In genomic region chr12:92649511-92650227, GRCh38 we compare ENCODE assay signal across 8 cellular contexts. TPM values are rescaled to one million over a fixed set of nuclear protein-coding genes. Genes with fewer than 3 reads are reported as not detected.
DNase-seq lines count a peak whose midpoint lies in the region; ATAC-seq and TF ChIP-seq lines count a peak whose summit lies in the region.

No MANE protein-coding gene starts in this region.

- CTCF ChIA-PET in Panc1 (lab: Charles Lee), result interaction anchor here (0.8 kb wide), 1 partner anchor 1267 kb away, joined by 4 read pairs; no protein-coding TSS in a partner anchor

- H3K27ac ChIP-seq in Panc1 (ENCODE audit: low read length), result no peak overlapping the region
- no peak overlapping the region for H3K27ac ChIP-seq in tibial artery

- no peaks in the 10 kb centered on the region for H3K36me3 Mint-ChIP-seq in activated T-cell treated with anti-CD3 and anti-CD28 coated beads, Interleukin-2, amount 50 U/mL, for 72 hours (ENCODE audit: insufficient read depth in 2 of 2)

- TF ChIP-seq CTCF in Panc1 (IDR thresholded peaks at IDR 0.05) (peak; percentile 80), fibroblast of the aortic adventitia (IDR thresholded peaks at IDR 0.05; ENCODE audit: insufficient read depth, low read length) (peak; percentile 72), tibial artery (IDR thresholded peaks at IDR 0.05) (peak; percentile 71 to 79)

- no peaks in the 10 kb centered on the region for H3K36me3 ChIP-seq in Panc1 (ENCODE audit: control insufficient read depth, insufficient read depth, low read length)
- no peaks in the 10 kb centered on the region for H3K36me3 ChIP-seq in tibial artery

- peak; percentile 88 for ATAC-seq in GM21529 (IDR thresholded peaks at IDR 0.05; ENCODE audit: unreplicated experiment)
- ATAC-seq in Panc1, result peak; percentile 95
- ATAC-seq in activated T-cell treated with anti-CD3 and anti-CD28 coated beads, Interleukin-2, amount 50 U/mL, for 72 hours (replicated peaks in 1 of 2), result peak; percentile 78 to 87

- H3K27ac Mint-ChIP-seq in activated T-cell treated with anti-CD3 and anti-CD28 coated beads, Interleukin-2, amount 50 U/mL, for 72 hours, result peak overlapping the region; percentile 16

- H3K9me3 Mint-ChIP-seq in activated T-cell treated with anti-CD3 and anti-CD28 coated beads, Interleukin-2, amount 50 U/mL, for 72 hours, result no peaks in the 10 kb centered on the region

- H3K9me3 ChIP-seq in Panc1 (ENCODE audit: control insufficient read depth, insufficient read depth, low read depth, low read length) (no peaks in the 10 kb centered on the region), tibial artery (no peaks in the 10 kb centered on the region)

- intact Hi-C loops in Panc1 (cut with micrococcal nuclease; ENCODE audit: unreplicated experiment), result loop anchor here (5.0 kb wide), 3 partner anchors 502 to 1287 kb away; partner anchors contain the start of gene BTG1
- intact Hi-C loops in tibial artery (cut with DNase I; ENCODE audit: low total_unique reads), result loop anchor here (10.0 kb wide), 2 partner anchors 1285 to 1665 kb away; no protein-coding TSS in a partner anchor

- peaks cover 9% of the 10 kb centered on the region for H3K4me1 Mint-ChIP-seq in activated T-cell treated with anti-CD3 and anti-CD28 coated beads, Interleukin-2, amount 50 U/mL, for 72 hours (ENCODE audit: low read depth)

- in situ Hi-C loops in Panc1 (cut with HindIII; ENCODE audit: low pct_unique_long_range_greater_than_20kb, low sequenced_read_pairs), result no loop called here

- BruUV-seq in Panc1 (replicated peaks; lab: Mats Ljungman, UMichigan), result no TSS peak

- H3K4me3 Mint-ChIP-seq in activated T-cell treated with anti-CD3 and anti-CD28 coated beads, Interleukin-2, amount 50 U/mL, for 72 hours, result no peak overlapping the region

- H3K27me3 ChIP-seq in Panc1 (ENCODE audit: control insufficient read depth, insufficient read depth, low read length), result peaks cover 4% of the 10 kb centered on the region; the same call in 1 of the 2 replicates
- no peaks in the 10 kb centered on the region for H3K27me3 ChIP-seq in tibial artery

- H3K4me1 ChIP-seq in Panc1 (ENCODE audit: control insufficient read depth, insufficient read depth, low read length) (no peaks in the 10 kb centered on the region), tibial artery (peaks cover 0 to 9% (median 0%) of the 10 kb centered on the region in 4 donors)

- no peaks in the 10 kb centered on the region for H3K27me3 Mint-ChIP-seq in activated T-cell treated with anti-CD3 and anti-CD28 coated beads, Interleukin-2, amount 50 U/mL, for 72 hours (ENCODE audit: low read depth)

- DNase-seq in DMS53 (lab: John Stamatoyannopoulos, UW), result peak; percentile 91
- DNase-seq in KG1 (lab: John Stamatoyannopoulos, UW), result peak; percentile 2
- peak; percentile 61 for DNase-seq in Panc1 (ENCODE audit: low read depth, low spot score)
- DNase-seq in activated T-cell treated with anti-CD3 and anti-CD28 coated beads, Interleukin-2, amount 50 U/mL, for 72 hours, result peak; percentile 55 to 60
- DNase-seq in fibroblast of the aortic adventitia (ENCODE audit: low read depth), result peak; percentile 89
- DNase-seq in occipital lobe (lab: John Stamatoyannopoulos, UW), result peak; percentile 29
- DNase-seq in tibial artery, result peak in 1 of 2 donors; percentile 37

- POLR2A ChIA-PET in Panc1 (lab: Charles Lee), result no interaction called here

- H3K4me3 ChIP-seq in Panc1 (ENCODE audit: low read depth in 2 of 2, low read length in 2 of 2) (no peak overlapping the region), fibroblast of the aortic adventitia (ENCODE audit: low read depth, low read length) (no peak overlapping the region), tibial artery (no peak overlapping the region)

RNA-seq across cellular contexts. Expression of gene PLEKHG7, which starts 53.1 kb away (rescaled TPM):
- total RNA-seq in Panc1 (2021; ENCODE audit: unreplicated experiment), result not detected
- not detected for polyA plus RNA-seq in Panc1 (2012; ENCODE audit: insufficient read length)
- total RNA-seq in activated T-cell treated with anti-CD3 and anti-CD28 coated beads, Interleukin-2, amount 50 U/mL, for 72 hours, result not detected
- total RNA-seq in fibroblast of the aortic adventitia (ENCODE audit: low replicate concordance), result not detected in 2 replicates
- total RNA-seq in occipital lobe, result not detected
